13 cellular contexts compared by ENCODE assay signal in genomic region chr17:975321-975982, GRCh38. TPM values are rescaled to one million over a fixed set of nuclear protein-coding genes. Genes with fewer than 3 reads are reported as not detected.
DNase-seq lines count a peak whose midpoint lies in the region; ATAC-seq and TF ChIP-seq lines count a peak whose summit lies in the region.
"Had no signal": no experiment of that assay in that cellular context is flagged by ENCODE, and none has a peak within 500 bp of the region (broad histone marks: within the 10 kb centered on the region; RNA-seq: fewer than 3 reads in every experiment).

No MANE protein-coding gene starts in this region.

- H3K27ac ChIP-seq in HCT116 (ENCODE audit: low read depth, low read length) (no peak overlapping the region), substantia nigra (ENCODE audit: low read depth, low read length, poor library complexity, severe bottlenecking) (no peak overlapping the region)

- peak overlapping the region; percentile 4; the same call in 1 of the 2 replicates for H3K4me2 ChIP-seq in HCT116 (ENCODE audit: low read length)

- no peak for TF ChIP-seq CTCF in HCT116 (IDR thresholded peaks at IDR 0.05 in 2 of 3, conservative IDR thresholded peaks at IDR 0.05 in 1 of 3; ENCODE audit: borderline replicate concordance in 1 of 3, insufficient read depth in 1 of 3, low read depth in 2 of 3, low read length in 2 of 3)

- ATAC-seq in HCT116 (no peak), HG02938 (IDR thresholded peaks at IDR 0.05; ENCODE audit: unreplicated experiment) (no peak), HG02981 (IDR thresholded peaks at IDR 0.05; ENCODE audit: unreplicated experiment) (no peak), HG02759 (IDR thresholded peaks at IDR 0.05; ENCODE audit: unreplicated experiment) (no peak)
- ATAC-seq: stimulated activated naive CD8-positive, alpha-beta T cell treated with anti-CD3 and anti-CD28 coated beads, Interleukin-15, Interleukin-2, amounts not matched to agents 100 U/mL and 50 U/mL, for 24 hours had no signal

- H2AFZ ChIP-seq in HCT116 (ENCODE audit: low read depth, low read length, poor library complexity, severe bottlenecking), result no peak overlapping the region

- POLR2A ChIA-PET in HCT116 (lab: Charles Lee), result no interaction called here

- H3K4me3 ChIP-seq in HCT116 (replicated peaks in 1 of 2; ENCODE audit: low read depth in 1 of 2, low read length in 2 of 2) (no peak overlapping the region), adipocyte (ENCODE audit: low read length) (peak overlapping the region; percentile 57)

- no peaks in the 10 kb centered on the region for H3K9me3 ChIP-seq in HCT116 (ENCODE audit: control insufficient read depth in 1 of 2, insufficient read depth in 1 of 2, low read depth in 1 of 2, low read length in 2 of 2)
- no peaks in the 10 kb centered on the region for H3K9me3 ChIP-seq in adipocyte (ENCODE audit: control insufficient read depth, low read length)

- H3K9ac ChIP-seq in HCT116 (ENCODE audit: low read length) (no peak overlapping the region), adipocyte (ENCODE audit: low read length) (no peak overlapping the region)

- H3K9me2 ChIP-seq in HCT116 (ENCODE audit: insufficient read depth), result no peaks in the 10 kb centered on the region

- RAD21 ChIA-PET in HCT116 (lab: Charles Lee; ENCODE audit: low non-redundant PET in 1 of 2, low total read pairs in 2 of 2, uncharacterized antibody in 2 of 2, unreplicated experiment in 2 of 2), result no interaction called here

- intact Hi-C loops in HCT116 (cut with micrococcal nuclease), result no loop called here

- DNase-seq in HCT116 (ENCODE audit: low read depth, low spot score), result no peak
- DNase-seq in adipocyte (ENCODE audit: low read depth), result peak; percentile 72
- DNase-seq in islet precursor cell, result peak; percentile 60
- peak in 25 of 49 donors; percentile 2 to 51 (median 20) for DNase-seq in substantia nigra (lab: John Stamatoyannopoulos, UW)
- DNase-seq: activated CD4-positive, alpha-beta memory T cell treated with anti-CD3 and anti-CD28 coated beads for 36 hours; activated naive CD4-positive, alpha-beta T cell treated with anti-CD3 and anti-CD28 coated beads for 36 hours; KBM-7; NCI-H2081; stimulated activated naive CD8-positive, alpha-beta T cell treated with anti-CD3 and anti-CD28 coated beads, Interleukin-15, Interleukin-2, amounts not matched to agents 100 U/mL and 50 U/mL, for 24 hours; SW 1271 had no signal

- H4K20me1 ChIP-seq in HCT116 (ENCODE audit: insufficient read depth), result no peaks in the 10 kb centered on the region; the same call in 1 of the 2 replicates

- H3K27me3 ChIP-seq in HCT116 (ENCODE audit: insufficient read depth, low read length) (no peaks in the 10 kb centered on the region), adipocyte (replicated peaks; ENCODE audit: control insufficient read depth, insufficient read depth, low read length) (no peaks in the 10 kb centered on the region)

- H3K79me2 ChIP-seq in HCT116 (ENCODE audit: insufficient read depth, low read length), result peaks cover 75% of the 10 kb centered on the region

- TF ChIP-seq RAD21 in HCT116 (IDR thresholded peaks at IDR 0.05; ENCODE audit: low read depth), result no peak

- no TSS peak for BruUV-seq in HCT116 (replicated peaks; lab: Mats Ljungman, UMichigan)

- H3K4me1 ChIP-seq in HCT116 (ENCODE audit: control insufficient read depth in 1 of 2, insufficient read depth in 2 of 2, low read length in 2 of 2) (peaks cover 46 to 82% of the 10 kb centered on the region in 2 experiments), adipocyte (ENCODE audit: control insufficient read depth, insufficient read depth, low read length) (peaks cover 25% of the 10 kb centered on the region)

- H3K36me3 ChIP-seq in HCT116 (ENCODE audit: control insufficient read depth in 1 of 2, insufficient read depth in 2 of 2, low read length in 2 of 2), result no peaks in the 10 kb centered on the region
- H3K36me3 ChIP-seq in adipocyte (ENCODE audit: control insufficient read depth, insufficient read depth, low read length, severe bottlenecking), result no peaks in the 10 kb centered on the region

- CTCF ChIA-PET in HCT116 (lab: Charles Lee), result interaction anchor here (1.7 kb wide), 1 partner anchor 96 kb away, joined by 5 read pairs; no protein-coding TSS in a partner anchor

- TF ChIP-seq POLR2A in HCT116 (IDR thresholded peaks at IDR 0.05; ENCODE audit: borderline replicate concordance, extremely low read depth, insufficient read depth, insufficient read length), result no peak

TF ChIP-seq in HCT116, 20 proteins besides CTCF, POLR2A, EP300 and RAD21:
- TF ChIP-seq SRF (IDR thresholded peaks at IDR 0.05; ENCODE audit: low read depth) (no peak), EZH2 (IDR thresholded peaks at IDR 0.05) (no peak), ZNF274 (IDR thresholded peaks at IDR 0.05; ENCODE audit: low read depth, low read length) (no peak), EGR1 (IDR thresholded peaks at IDR 0.05; ENCODE audit: low read depth) (no peak), FOSL1 (IDR thresholded peaks at IDR 0.05; ENCODE audit: low read depth) (no peak), JUND (IDR thresholded peaks at IDR 0.05) (no peak), CBX3 (IDR thresholded peaks at IDR 0.05; ENCODE audit: low read depth) (no peak), CEBPB (IDR thresholded peaks at IDR 0.05; ENCODE audit: low read depth) (no peak), ELF1 (IDR thresholded peaks at IDR 0.05; ENCODE audit: borderline replicate concordance, low read depth) (no peak), ZFX (IDR thresholded peaks at IDR 0.05) (no peak), TCF7L2 (IDR thresholded peaks at IDR 0.05; ENCODE audit: borderline replicate concordance, extremely low read depth, insufficient read depth, insufficient read length) (no peak), ATF3 (IDR thresholded peaks at IDR 0.05) (no peak), YY1 (IDR thresholded peaks at IDR 0.05; ENCODE audit: extremely low read depth, insufficient replicate concordance, low read depth, low read length) (no peak), SP1 (IDR thresholded peaks at IDR 0.05; ENCODE audit: low read depth) (no peak), SIN3A (IDR thresholded peaks at IDR 0.05; ENCODE audit: low read depth) (no peak)
- TF ChIP-seq, protein P1, sequence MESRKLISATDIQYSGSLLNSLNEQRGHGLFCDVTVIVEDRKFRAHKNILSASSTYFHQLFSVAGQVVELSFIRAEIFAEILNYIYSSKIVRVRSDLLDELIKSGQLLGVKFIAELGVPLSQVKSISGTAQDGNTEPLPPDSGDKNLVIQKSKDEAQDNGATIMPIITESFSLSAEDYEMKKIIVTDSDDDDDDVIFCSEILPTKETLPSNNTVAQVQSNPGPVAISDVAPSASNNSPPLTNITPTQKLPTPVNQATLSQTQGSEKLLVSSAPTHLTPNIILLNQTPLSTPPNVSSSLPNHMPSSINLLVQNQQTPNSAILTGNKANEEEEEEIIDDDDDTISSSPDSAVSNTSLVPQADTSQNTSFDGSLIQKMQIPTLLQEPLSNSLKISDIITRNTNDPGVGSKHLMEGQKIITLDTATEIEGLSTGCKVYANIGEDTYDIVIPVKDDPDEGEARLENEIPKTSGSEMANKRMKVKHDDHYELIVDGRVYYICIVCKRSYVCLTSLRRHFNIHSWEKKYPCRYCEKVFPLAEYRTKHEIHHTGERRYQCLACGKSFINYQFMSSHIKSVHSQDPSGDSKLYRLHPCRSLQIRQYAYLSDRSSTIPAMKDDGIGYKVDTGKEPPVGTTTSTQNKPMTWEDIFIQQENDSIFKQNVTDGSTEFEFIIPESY (IDR thresholded peaks at IDR 0.05; ENCODE audit: extremely low read depth, insufficient replicate concordance, low read length), result no peak
- TF ChIP-seq, protein P2, sequence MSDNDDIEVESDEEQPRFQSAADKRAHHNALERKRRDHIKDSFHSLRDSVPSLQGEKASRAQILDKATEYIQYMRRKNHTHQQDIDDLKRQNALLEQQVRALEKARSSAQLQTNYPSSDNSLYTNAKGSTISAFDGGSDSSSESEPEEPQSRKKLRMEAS (IDR thresholded peaks at IDR 0.05), result no peak
- TF ChIP-seq, protein P3, sequence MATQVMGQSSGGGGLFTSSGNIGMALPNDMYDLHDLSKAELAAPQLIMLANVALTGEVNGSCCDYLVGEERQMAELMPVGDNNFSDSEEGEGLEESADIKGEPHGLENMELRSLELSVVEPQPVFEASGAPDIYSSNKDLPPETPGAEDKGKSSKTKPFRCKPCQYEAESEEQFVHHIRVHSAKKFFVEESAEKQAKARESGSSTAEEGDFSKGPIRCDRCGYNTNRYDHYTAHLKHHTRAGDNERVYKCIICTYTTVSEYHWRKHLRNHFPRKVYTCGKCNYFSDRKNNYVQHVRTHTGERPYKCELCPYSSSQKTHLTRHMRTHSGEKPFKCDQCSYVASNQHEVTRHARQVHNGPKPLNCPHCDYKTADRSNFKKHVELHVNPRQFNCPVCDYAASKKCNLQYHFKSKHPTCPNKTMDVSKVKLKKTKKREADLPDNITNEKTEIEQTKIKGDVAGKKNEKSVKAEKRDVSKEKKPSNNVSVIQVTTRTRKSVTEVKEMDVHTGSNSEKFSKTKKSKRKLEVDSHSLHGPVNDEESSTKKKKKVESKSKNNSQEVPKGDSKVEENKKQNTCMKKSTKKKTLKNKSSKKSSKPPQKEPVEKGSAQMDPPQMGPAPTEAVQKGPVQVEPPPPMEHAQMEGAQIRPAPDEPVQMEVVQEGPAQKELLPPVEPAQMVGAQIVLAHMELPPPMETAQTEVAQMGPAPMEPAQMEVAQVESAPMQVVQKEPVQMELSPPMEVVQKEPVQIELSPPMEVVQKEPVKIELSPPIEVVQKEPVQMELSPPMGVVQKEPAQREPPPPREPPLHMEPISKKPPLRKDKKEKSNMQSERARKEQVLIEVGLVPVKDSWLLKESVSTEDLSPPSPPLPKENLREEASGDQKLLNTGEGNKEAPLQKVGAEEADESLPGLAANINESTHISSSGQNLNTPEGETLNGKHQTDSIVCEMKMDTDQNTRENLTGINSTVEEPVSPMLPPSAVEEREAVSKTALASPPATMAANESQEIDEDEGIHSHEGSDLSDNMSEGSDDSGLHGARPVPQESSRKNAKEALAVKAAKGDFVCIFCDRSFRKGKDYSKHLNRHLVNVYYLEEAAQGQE (IDR thresholded peaks at IDR 0.05; ENCODE audit: low read depth), result no peak
TF ChIP-seq in HCT116: peak in this region for 0.

RNA-seq across cellular contexts. Expression of gene NXN, which starts 4.1 kb away (rescaled TPM):
- 83.7 TPM for total RNA-seq in HCT116 (2021; ENCODE audit: unreplicated experiment)
- polyA plus RNA-seq in HCT116 (2012), result 60.7 and 64.7 TPM in 2 replicates

RNA-seq across cellular contexts. Expression of gene TIMM22, which starts 21.5 kb away (rescaled TPM):
- total RNA-seq in HCT116 (2021; ENCODE audit: unreplicated experiment), result 14.0 TPM
- 8.4 and 9.6 TPM in 2 replicates for polyA plus RNA-seq in HCT116 (2012)
